7 cellular contexts compared by ENCODE assay signal in the genomic region with DNA sequence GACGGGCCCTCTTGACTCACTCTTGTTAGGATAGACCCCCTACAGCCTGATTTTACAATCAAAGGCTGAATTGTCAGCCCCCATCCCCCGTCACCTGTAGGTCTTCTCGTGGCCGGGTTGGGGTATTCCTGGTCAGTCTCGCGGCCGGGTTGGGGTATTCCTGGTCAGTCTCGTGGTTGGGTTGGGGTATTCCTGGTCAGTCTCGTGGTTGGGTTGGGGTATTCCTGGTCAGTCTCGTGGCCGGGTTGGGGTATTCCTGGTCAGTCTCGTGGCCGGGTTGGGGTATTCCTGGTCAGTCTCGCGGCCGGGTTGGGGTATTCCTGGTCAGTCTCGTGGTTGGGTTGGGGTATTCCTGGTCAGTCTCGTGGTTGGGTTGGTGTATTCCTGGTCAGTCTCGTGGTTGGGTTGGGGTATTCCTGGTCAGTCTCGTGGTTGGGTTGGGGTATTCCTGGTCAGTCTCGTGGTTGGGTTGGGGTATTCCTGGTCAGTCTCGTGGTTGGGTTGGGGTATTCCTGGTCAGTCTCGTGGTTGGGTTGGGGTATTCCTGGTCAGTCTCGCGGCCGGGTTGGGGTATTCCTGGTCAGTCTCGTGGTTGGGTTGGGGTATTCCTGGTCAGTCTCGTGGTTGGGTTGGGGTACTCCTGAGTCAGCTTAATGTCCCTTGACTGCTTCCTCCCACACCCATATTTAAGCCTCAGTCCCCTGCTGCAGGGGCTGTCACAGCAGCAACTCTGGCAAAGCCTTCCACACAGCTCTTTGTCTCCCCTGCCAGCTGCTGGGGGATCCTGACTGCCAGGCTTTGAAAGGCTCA. TPM values are rescaled to one million over a fixed set of nuclear protein-coding genes. Genes with fewer than 3 reads are reported as not detected.
"Had no signal": no experiment of that assay in that cellular context is flagged by ENCODE, and none has a peak within 500 bp of the region (broad histone marks: within the 10 kb centered on the region; RNA-seq: fewer than 3 reads in every experiment).

No MANE protein-coding gene starts in this region.

RNA-seq across cellular contexts. Expression of a gene that starts 40.7 kb away (rescaled TPM):
- total RNA-seq: endothelial cell of umbilical vein, liver, myocyte, pulmonary artery endothelial cell, subcutaneous adipose tissue had no signal
- polyA plus RNA-seq: liver, urinary bladder had no signal

RNA-seq across cellular contexts. Expression of a gene that starts 50.3 kb away (rescaled TPM):
- total RNA-seq: astrocyte had no signal
- polyA plus RNA-seq: endothelial cell of umbilical vein had no signal
